ENCODE assay signal across 19 cellular contexts in genomic region chr2:37683241-37683640, GRCh38. TPM values are rescaled to one million over a fixed set of nuclear protein-coding genes. Genes with fewer than 3 reads are reported as not detected.
DNase-seq lines count a peak whose midpoint lies in the region; ATAC-seq and FAIRE-seq lines count a peak whose summit lies in the region.
"Had no signal": no experiment of that assay in that cellular context is flagged by ENCODE, and none has a peak within 500 bp of the region (broad histone marks: within the 10 kb centered on the region; RNA-seq: fewer than 3 reads in every experiment).

No MANE protein-coding gene starts in this region.

- H3K4me1 Mint-ChIP-seq in activated CD4-positive, alpha-beta T cell treated with anti-CD3 and anti-CD28 coated beads for 36 hours: peaks cover 47% of the 10 kb centered on the region
- H3K4me1 Mint-ChIP-seq in CD8-positive, alpha-beta memory T cell: peaks cover 22 to 37% (median 35%) of the 10 kb centered on the region in 3 donors
- H3K4me1 Mint-ChIP-seq in activated CD8-positive, alpha-beta T cell treated with anti-CD3 and anti-CD28 coated beads, Interleukin-2, amount 10 ng/mL, durations not matched to agents 7 days and 5 days (ENCODE audit: low read depth): peaks cover 23% of the 10 kb centered on the region
- H3K4me1 Mint-ChIP-seq in immature natural killer cell: peaks cover 30 to 38% of the 10 kb centered on the region in 2 donors

- no peaks in the 10 kb centered on the region for H3K27me3 ChIP-seq in CD8-positive, alpha-beta memory T cell (ENCODE audit: insufficient read depth, low read length, poor library complexity, severe bottlenecking)
- H3K27me3 ChIP-seq: ascending aorta, uterus had no signal

- no peak overlapping the region for H3K4me3 Mint-ChIP-seq in activated CD4-positive, alpha-beta T cell treated with anti-CD3 and anti-CD28 coated beads for 36 hours
- peak overlapping the region in 3 of 7 donors; percentile 10 to 70 (median 17) for H3K4me3 Mint-ChIP-seq in CD8-positive, alpha-beta memory T cell
- no peak overlapping the region for H3K4me3 Mint-ChIP-seq in activated CD8-positive, alpha-beta T cell treated with anti-CD3 and anti-CD28 coated beads, Interleukin-2, amount 10 ng/mL, durations not matched to agents 7 days and 5 days
- H3K4me3 Mint-ChIP-seq in immature natural killer cell: peak overlapping the region in 3 of 5 donors; percentile 44 to 61 (median 57)

- no peaks in the 10 kb centered on the region for H3K9me3 ChIP-seq in CD8-positive, alpha-beta memory T cell (ENCODE audit: low read length)
- H3K9me3 ChIP-seq: ascending aorta, uterus had no signal

- DNase-seq in activated CD4-positive, alpha-beta T cell treated with anti-CD3 and anti-CD28 coated beads for 36 hours: no peak
- DNase-seq in activated CD4-positive, alpha-beta T cell treated with anti-CD3 and anti-CD28 coated beads, Interleukin-2, amount 50 U/mL, for 48 hours: no peak
- no peak for DNase-seq in CD8-positive, alpha-beta memory T cell
- DNase-seq in activated CD8-positive, alpha-beta T cell treated with anti-CD3 and anti-CD28 coated beads, Interleukin-2, amount 10 ng/mL, durations not matched to agents 7 days and 5 days: no peak
- no peak for DNase-seq in immature natural killer cell
- no peak for DNase-seq in urothelium cell line (ENCODE audit: low spot score)
- DNase-seq: foreskin melanocyte; NCI-H2107; NCI-H510A; retina; stimulated activated CD4-positive, alpha-beta T cell treated with anti-CD3 and anti-CD28 coated beads, Interleukin-4, amount 100 ng/mL, for 4 hours; uterus had no signal

- no peak for FAIRE-seq in urothelium cell line (lab: Jason Lieb, UNC)
- FAIRE-seq: keratinocyte had no signal

- CTCF ChIA-PET in activated CD4-positive, alpha-beta T cell treated with anti-CD3 and anti-CD28 coated beads for 36 hours (lab: Charles Lee): interaction anchor here (0.7 to 1.6 kb wide), 4 partner anchors 18 to 287 kb away, joined by 3 read pairs; no protein-coding TSS in a partner anchor
- CTCF ChIA-PET in CD8-positive, alpha-beta memory T cell (lab: Charles Lee): interaction anchor here (0.7 to 1.2 kb wide), 4 partner anchors 10 to 287 kb away, joined by 3 to 5 read pairs (median 4); no protein-coding TSS in a partner anchor
- CTCF ChIA-PET in activated CD8-positive, alpha-beta T cell treated with anti-CD3 and anti-CD28 coated beads, Interleukin-2, amount 10 ng/mL, durations not matched to agents 7 days and 5 days (lab: Charles Lee): interaction anchor here (1.6 to 1.7 kb wide), 2 partner anchors 194 to 268 kb away, joined by 4 to 7 read pairs; no protein-coding TSS in a partner anchor

- intact Hi-C loops in activated CD4-positive, alpha-beta T cell treated with anti-CD3 and anti-CD28 coated beads for 36 hours (cut with DNase I, micrococcal nuclease): no loop called here

- H3K36me3 Mint-ChIP-seq in activated CD4-positive, alpha-beta T cell treated with anti-CD3 and anti-CD28 coated beads for 36 hours (ENCODE audit: low read depth): no peaks in the 10 kb centered on the region
- peaks cover 0 to 5% (median 2%) of the 10 kb centered on the region in 3 donors for H3K36me3 Mint-ChIP-seq in CD8-positive, alpha-beta memory T cell
- peaks cover 26% of the 10 kb centered on the region for H3K36me3 Mint-ChIP-seq in activated CD8-positive, alpha-beta T cell treated with anti-CD3 and anti-CD28 coated beads, Interleukin-2, amount 10 ng/mL, durations not matched to agents 7 days and 5 days (ENCODE audit: low read depth)
- H3K36me3 Mint-ChIP-seq in immature natural killer cell: peaks cover 0 to 15% (median 9%) of the 10 kb centered on the region in 3 donors

- no peaks in the 10 kb centered on the region for H3K36me3 ChIP-seq in CD8-positive, alpha-beta memory T cell (ENCODE audit: insufficient read depth, low read length)
- H3K36me3 ChIP-seq: ascending aorta, uterus had no signal

- H3K4me3 ChIP-seq in CD8-positive, alpha-beta memory T cell (ENCODE audit: low read length): peak overlapping the region; percentile 26
- H3K4me3 ChIP-seq: ascending aorta, lung, uterus had no signal

- H3K4me1 ChIP-seq in CD8-positive, alpha-beta memory T cell (ENCODE audit: insufficient read depth, low read length): peaks cover 23% of the 10 kb centered on the region

- H3K9me3 Mint-ChIP-seq in activated CD4-positive, alpha-beta T cell treated with anti-CD3 and anti-CD28 coated beads for 36 hours (ENCODE audit: low read depth): peaks cover 6% of the 10 kb centered on the region
- peaks cover 0 to 2% (median 0%) of the 10 kb centered on the region in 5 donors for H3K9me3 Mint-ChIP-seq in CD8-positive, alpha-beta memory T cell
- peaks cover 21% of the 10 kb centered on the region for H3K9me3 Mint-ChIP-seq in activated CD8-positive, alpha-beta T cell treated with anti-CD3 and anti-CD28 coated beads, Interleukin-2, amount 10 ng/mL, durations not matched to agents 7 days and 5 days (ENCODE audit: insufficient read depth)
- peaks cover 0 to 4% (median 0%) of the 10 kb centered on the region in 6 donors for H3K9me3 Mint-ChIP-seq in immature natural killer cell

- no peak for ATAC-seq in activated CD4-positive, alpha-beta T cell treated with anti-CD3 and anti-CD28 coated beads for 36 hours
- no peak for ATAC-seq in activated CD8-positive, alpha-beta T cell treated with anti-CD3 and anti-CD28 coated beads, Interleukin-2, amount 10 ng/mL, durations not matched to agents 7 days and 5 days
- ATAC-seq in GM18868 (IDR thresholded peaks at IDR 0.05; ENCODE audit: unreplicated experiment) (no peak), HG02884 (IDR thresholded peaks at IDR 0.05; ENCODE audit: unreplicated experiment) (no peak)
- ATAC-seq: HCT116, SK-N-SH treated with all-trans-retinoic acid at 6 μM for 48 hours had no signal

- POLR2A ChIA-PET in activated CD4-positive, alpha-beta T cell treated with anti-CD3 and anti-CD28 coated beads for 36 hours (lab: Charles Lee): interaction anchor here (0.5 to 0.9 kb wide), 2 partner anchors 11 to 78 kb away, joined by 4 read pairs; no protein-coding TSS in a partner anchor
- POLR2A ChIA-PET in CD8-positive, alpha-beta memory T cell (lab: Charles Lee): interaction anchor here (1.0 to 1.8 kb wide), 2 partner anchors 11 to 101 kb away, joined by 3 to 12 read pairs; partner anchors contain the start of gene CDC42EP3
- POLR2A ChIA-PET in activated CD8-positive, alpha-beta T cell treated with anti-CD3 and anti-CD28 coated beads, Interleukin-2, amount 10 ng/mL, durations not matched to agents 7 days and 5 days (lab: Charles Lee): interaction anchor here (0.6 to 1.0 kb wide), 2 partner anchors 10 to 342 kb away, joined by 3 to 4 read pairs; no protein-coding TSS in a partner anchor

- H3K27ac ChIP-seq in CD8-positive, alpha-beta memory T cell (ENCODE audit: low read depth, low read length): no peak overlapping the region
- H3K27ac ChIP-seq: ascending aorta, uterus had no signal

- H3K27ac Mint-ChIP-seq in activated CD4-positive, alpha-beta T cell treated with anti-CD3 and anti-CD28 coated beads for 36 hours: peak overlapping the region; percentile 95
- H3K27ac Mint-ChIP-seq in CD8-positive, alpha-beta memory T cell: peak overlapping the region in 7 of 8 donors; percentile 28 to 84 (median 77)
- H3K27ac Mint-ChIP-seq in activated CD8-positive, alpha-beta T cell treated with anti-CD3 and anti-CD28 coated beads, Interleukin-2, amount 10 ng/mL, durations not matched to agents 7 days and 5 days: peak overlapping the region; percentile 94
- H3K27ac Mint-ChIP-seq in immature natural killer cell: peak overlapping the region in 5 of 6 donors; percentile 20 to 93 (median 77)

- H3K27me3 Mint-ChIP-seq in activated CD4-positive, alpha-beta T cell treated with anti-CD3 and anti-CD28 coated beads for 36 hours: no peaks in the 10 kb centered on the region
- H3K27me3 Mint-ChIP-seq in CD8-positive, alpha-beta memory T cell: no peaks in the 10 kb centered on the region
- H3K27me3 Mint-ChIP-seq in activated CD8-positive, alpha-beta T cell treated with anti-CD3 and anti-CD28 coated beads, Interleukin-2, amount 10 ng/mL, durations not matched to agents 7 days and 5 days (ENCODE audit: low read depth): no peaks in the 10 kb centered on the region
- peaks cover 0 to 3% (median 0%) of the 10 kb centered on the region in 3 donors for H3K27me3 Mint-ChIP-seq in immature natural killer cell (ENCODE audit: low read depth in 3 of 3)

RNA-seq across cellular contexts. Expression of gene CDC42EP3, which starts 11.8 kb away (rescaled TPM):
- 10 to 100 TPM; 16.4 to 25.2 TPM for total RNA-seq in activated CD4-positive, alpha-beta T cell treated with anti-CD3 and anti-CD28 coated beads for 36 hours
- 10 to 100 TPM; 37.1 to 39.1 TPM for total RNA-seq in CD8-positive, alpha-beta memory T cell
- 141 TPM for polyA plus RNA-seq in CD8-positive, alpha-beta memory T cell
- 10 to 100 TPM; 30.1 to 33.2 TPM for total RNA-seq in activated CD8-positive, alpha-beta T cell treated with anti-CD3 and anti-CD28 coated beads, Interleukin-2, amount 10 ng/mL, durations not matched to agents 7 days and 5 days
- 100 to 1,000 TPM in 1 of 3 donors, 10 to 100 TPM in 2; 80.7 to 170 (median 81.3) TPM for polyA plus RNA-seq in immature natural killer cell

Comparison
In these comparisons a context has a peak if more than half of its experiments do, and no peak if none do; other contexts are left out.
1. H3K4me3 Mint-ChIP-seq: peak in immature natural killer cell (3 of 5); none in activated CD4-positive, alpha-beta T cell treated with anti-CD3 and anti-CD28 coated beads for 36 hours (single experiment) and activated CD8-positive, alpha-beta T cell treated with anti-CD3 and anti-CD28 coated beads, Interleukin-2, amount 10 ng/mL, durations not matched to agents 7 days and 5 days (single experiment).
2. Peak in every context shown above with its lines, with median percentiles within 50 percentile points of each other: H3K27ac Mint-ChIP-seq.